In the genomic region with DNA sequence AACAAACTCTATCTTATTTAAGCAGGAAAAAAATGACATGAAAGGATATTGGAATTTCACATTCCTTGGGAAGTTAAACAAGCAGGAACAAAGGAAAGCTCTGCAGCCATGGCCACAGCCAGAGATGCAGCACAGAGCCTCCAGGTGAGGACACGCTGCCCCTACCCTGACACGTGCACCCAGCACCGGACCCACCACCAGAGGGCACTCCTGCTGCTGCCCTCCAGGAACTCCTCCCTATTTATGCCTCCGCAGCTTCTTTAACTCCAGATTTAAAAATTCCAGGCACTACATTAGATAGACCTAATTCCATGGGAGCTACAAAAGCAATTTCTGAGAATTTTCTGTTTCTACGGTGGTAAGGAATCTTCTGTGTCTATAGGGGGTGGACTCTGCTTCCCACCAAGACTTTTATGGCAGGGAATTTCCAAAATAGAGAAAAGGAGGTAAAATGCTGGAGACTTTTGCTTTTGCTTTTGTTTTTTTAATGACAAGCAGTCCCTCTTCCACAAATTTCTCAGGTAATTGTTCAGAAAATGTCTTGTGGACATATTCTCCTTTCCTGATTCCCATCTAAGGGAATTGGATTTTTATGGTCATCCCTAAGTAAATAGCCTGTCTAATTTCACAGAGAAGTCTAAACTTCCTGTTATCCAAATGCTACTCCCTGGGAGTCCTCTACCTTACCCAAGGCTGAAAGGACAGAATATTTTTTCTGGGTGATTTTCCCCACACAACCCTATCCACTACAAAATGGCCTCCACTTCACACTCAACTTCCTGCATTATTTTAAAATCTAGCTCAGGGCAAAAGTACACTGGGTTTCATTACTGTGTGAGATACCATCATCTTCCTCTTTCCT, we compare ENCODE assay signal across 8 cellular contexts.
A peak's percentile ranks its signal among the peaks of the same experiment; 100 is the strongest.
DNase-seq lines count a peak whose midpoint lies in the region; ATAC-seq, FAIRE-seq and TF ChIP-seq lines count a peak whose summit lies in the region.

No MANE protein-coding gene starts in this region.

- H4K91ac ChIP-seq in H9 (ENCODE audit: insufficient read length, low read depth, low read length) (no peak overlapping the region), H1 (replicated peaks; ENCODE audit: insufficient read length, low read length) (no peak overlapping the region)

- H3K27me3 ChIP-seq in H9 (ENCODE audit: insufficient read depth, low read length) (no peaks in the 10 kb centered on the region), H1 (replicated peaks in 1 of 4; ENCODE audit: control insufficient read depth in 3 of 4, extremely low read depth in 1 of 4, insufficient read depth in 3 of 4, low read length in 3 of 4) (no peaks in the 10 kb centered on the region), uterus (no peaks in the 10 kb centered on the region)

- POLR2A ChIA-PET in H1 (lab: Charles Lee; ENCODE audit: partially characterized antibody): interaction anchor here (0.7 to 0.8 kb wide), 2 partner anchors 219 to 492 kb away, joined by 3 read pairs; no protein-coding TSS in a partner anchor

- H3K23me2 ChIP-seq in H9 (ENCODE audit: insufficient read length, low read depth, low read length, poor library complexity, severe bottlenecking): no peaks in the 10 kb centered on the region
- no peaks in the 10 kb centered on the region for H3K23me2 ChIP-seq in H1 (ENCODE audit: low read depth, low read length)

- no peaks in the 10 kb centered on the region for H3K27me3 Mint-ChIP-seq in H9 (ENCODE audit: low read depth)
- H3K27me3 Mint-ChIP-seq in natural killer cell treated with Interleukin-12 subunit alpha and Interleukin-12 subunit beta and Interleukin-15 and Interleukin-18, amount 100 ng/mL, for 72 hours: peaks cover 3 to 9% of the 10 kb centered on the region in 2 donors

- TF ChIP-seq EP300 in H1 (IDR thresholded peaks at IDR 0.05; ENCODE audit: borderline replicate concordance in 1 of 2, low read depth in 2 of 2, low read length in 2 of 2): no peak

- H3K9me3 ChIP-seq in H9 (ENCODE audit: control insufficient read depth, low read depth, low read length) (no peaks in the 10 kb centered on the region), H1 (ENCODE audit: insufficient read depth in 2 of 2, low read depth in 1 of 2, low read length in 1 of 2) (no peaks in the 10 kb centered on the region), uterus (no peaks in the 10 kb centered on the region)

- H3K56ac ChIP-seq in H9 (ENCODE audit: insufficient read length, low read depth, low read length) (no peak overlapping the region), H1 (replicated peaks; ENCODE audit: insufficient read length, low read depth, low read length) (no peak overlapping the region)

- H3K36me3 Mint-ChIP-seq in H9 (ENCODE audit: insufficient read depth in 1 of 3, low read depth in 3 of 3): no peaks in the 10 kb centered on the region
- no peaks in the 10 kb centered on the region for H3K36me3 Mint-ChIP-seq in natural killer cell treated with Interleukin-12 subunit alpha and Interleukin-12 subunit beta and Interleukin-15 and Interleukin-18, amount 100 ng/mL, for 72 hours

- H4K8ac ChIP-seq in H9 (replicated peaks; ENCODE audit: insufficient read length, low read depth, low read length) (no peak overlapping the region), H1 (ENCODE audit: extremely low read depth, insufficient read depth, low read length) (no peak overlapping the region)

- TF ChIP-seq CTCF in H9 (conservative IDR thresholded peaks at IDR 0.05) (peak; percentile 95), H1 (IDR thresholded peaks at IDR 0.05; ENCODE audit: control extremely low read depth in 1 of 3, insufficient read depth in 1 of 3, low read depth in 1 of 3, low read length in 3 of 3) (peak; percentile 90 to 98 (median 93)), uterus (IDR thresholded peaks at IDR 0.05) (peak in 3 of 4 experiments; percentile 10 to 23 (median 19)), coronary artery (IDR thresholded peaks at IDR 0.05) (no peak)

- intact Hi-C loops in uterus (cut with DNase I; ENCODE audit: low total_unique reads): no loop called here

- peak overlapping the region; percentile 15 for H2AFZ ChIP-seq in H9 (ENCODE audit: low read length)
- H2AFZ ChIP-seq in H1 (ENCODE audit: low read length): peak overlapping the region; percentile 87

- H2AK5ac ChIP-seq in H9 (ENCODE audit: insufficient read length, low read length): no peak overlapping the region
- H2AK5ac ChIP-seq in H1 (ENCODE audit: low read depth, low read length): no peak overlapping the region

- no peaks in the 10 kb centered on the region for H3K36me3 ChIP-seq in H1 (ENCODE audit: control insufficient read depth in 2 of 4, insufficient read depth in 4 of 4, low read length in 3 of 4)
- no peaks in the 10 kb centered on the region for H3K36me3 ChIP-seq in uterus

- H3T11ph ChIP-seq in H9 (ENCODE audit: low read length): no peak overlapping the region

- peak; percentile 66 to 79 for ATAC-seq in natural killer cell treated with Interleukin-12 subunit alpha and Interleukin-12 subunit beta and Interleukin-15 and Interleukin-18, amount 100 ng/mL, for 72 hours

- no peak for TF ChIP-seq POLR2A in H1 (IDR thresholded peaks at IDR 0.05; ENCODE audit: control extremely low read depth in 1 of 2, low read depth in 2 of 2, low read length in 2 of 2)
- TF ChIP-seq POLR2A in uterus (IDR thresholded peaks at IDR 0.05): no peak

- H3K79me2 ChIP-seq in H9 (ENCODE audit: insufficient read depth, low read length): no peaks in the 10 kb centered on the region
- no peaks in the 10 kb centered on the region for H3K79me2 ChIP-seq in H1 (ENCODE audit: control insufficient read depth in 1 of 2, insufficient read depth in 2 of 2, low read length in 2 of 2)

- TF ChIP-seq RAD21 in H1 (IDR thresholded peaks at IDR 0.05 in 1 of 2, conservative IDR thresholded peaks at IDR 0.05 in 1 of 2; ENCODE audit: low read depth in 2 of 2, low read length in 2 of 2): peak; percentile 80 to 86

- H3K4me3 ChIP-seq in H1 (ENCODE audit: extremely low read depth in 1 of 4, insufficient read depth in 2 of 4, low read depth in 3 of 4, low read length in 4 of 4) (no peak overlapping the region), uterus (no peak overlapping the region), coronary artery (no peak overlapping the region)

- no peaks in the 10 kb centered on the region for H3K79me1 ChIP-seq in H9 (ENCODE audit: insufficient read depth, low read depth, low read length, poor library complexity, severe bottlenecking)
- no peaks in the 10 kb centered on the region for H3K79me1 ChIP-seq in H1 (ENCODE audit: low read depth, low read length)

- CTCF ChIA-PET in H1 (lab: Charles Lee; ENCODE audit: partially characterized antibody): interaction anchor here (0.6 to 3.2 kb wide), 35 partner anchors 10 to 632 kb away, joined by 3 to 19 read pairs (median 3); no protein-coding TSS in a partner anchor

- DNase-seq in GDM1 (lab: John Stamatoyannopoulos, UW) (peak; percentile 23), H9 (peak; percentile 93), NCI-H2107 treated with DMSO at 0.1 percent for 48 hours (lab: John Stamatoyannopoulos, UW; ENCODE audit: unreplicated experiment) (peak; percentile 55), H1 (ENCODE audit: low read depth in 1 of 2, low spot score in 2 of 2) (peak; percentile 75 to 93), uterus (no peak), coronary artery (ENCODE audit: low spot score) (no peak)
- DNase-seq in activated CD4-positive, alpha-beta T cell treated with anti-CD3 and anti-CD28 coated beads, Interleukin-2, amount 50 U/mL, for 48 hours: peak; percentile 82 to 86
- no peak for DNase-seq in natural killer cell treated with Interleukin-12 subunit alpha and Interleukin-12 subunit beta and Interleukin-15 and Interleukin-18, amount 100 ng/mL, for 72 hours (ENCODE audit: low spot score)

- peaks cover 6 to 8% of the 10 kb centered on the region in 2 experiments for H3K4me1 Mint-ChIP-seq in H9
- peaks cover 0 to 5% of the 10 kb centered on the region in 2 donors for H3K4me1 Mint-ChIP-seq in natural killer cell treated with Interleukin-12 subunit alpha and Interleukin-12 subunit beta and Interleukin-15 and Interleukin-18, amount 100 ng/mL, for 72 hours (ENCODE audit: low read depth in 2 of 2)

- H3K23ac ChIP-seq in H9 (ENCODE audit: insufficient read length, low read depth, low read length) (no peak overlapping the region), H1 (ENCODE audit: insufficient read length) (no peak overlapping the region)

- no peak overlapping the region for H3K27ac ChIP-seq in H9 (ENCODE audit: insufficient read length, low read depth, low read length)
- no peak overlapping the region for H3K27ac ChIP-seq in H1 (ENCODE audit: low read depth, low read length)
- H3K27ac ChIP-seq in uterus: peak overlapping the region in 1 of 2 donors; percentile 25
- peak overlapping the region in 1 of 2 donors; percentile 39 for H3K27ac ChIP-seq in coronary artery

- no peak overlapping the region for H2BK12ac ChIP-seq in H9 (ENCODE audit: insufficient read length, low read depth, low read length)
- no peak overlapping the region for H2BK12ac ChIP-seq in H1 (ENCODE audit: low read depth, low read length)

- H4K5ac ChIP-seq in H9 (ENCODE audit: insufficient read length, low read depth, low read length): no peak overlapping the region
- no peak overlapping the region for H4K5ac ChIP-seq in H1 (ENCODE audit: insufficient read length, low read depth, low read length)

- H4K20me1 ChIP-seq in H9 (ENCODE audit: control insufficient read depth, insufficient read depth, insufficient read length): no peaks in the 10 kb centered on the region
- H4K20me1 ChIP-seq in H1 (replicated peaks in 1 of 2; ENCODE audit: control insufficient read depth in 1 of 2, insufficient read depth in 2 of 2, low read length in 2 of 2): no peaks in the 10 kb centered on the region

- H3K4ac ChIP-seq in H9 (ENCODE audit: low read depth, low read length) (no peak overlapping the region), H1 (replicated peaks; ENCODE audit: insufficient read length, low read depth, low read length) (no peak overlapping the region)

- peaks cover 0 to 1% of the 10 kb centered on the region in 2 experiments; a peak in 1 of 5 replicates for H3K9me3 Mint-ChIP-seq in H9
- no peaks in the 10 kb centered on the region for H3K9me3 Mint-ChIP-seq in natural killer cell treated with Interleukin-12 subunit alpha and Interleukin-12 subunit beta and Interleukin-15 and Interleukin-18, amount 100 ng/mL, for 72 hours

- WGBS in H9 (ENCODE audit: extremely low coverage, insufficient read length, low lambda C conversion rate): no CpG with 5 or more reads among the region's 5 CpGs
- WGBS in H1 (ENCODE audit: extremely low coverage in 1 of 2, insufficient coverage in 1 of 2, insufficient read length in 1 of 2, insufficient replicate concordance in 2 of 2, low coverage in 1 of 2, low lambda C conversion rate in 2 of 2, missing lambda C conversion rate in 1 of 2), 2 experiments: 16% methylated on average over 5 of the region's 5 CpGs; no CpG with 5 or more reads in 1 of the 2 experiments

- H3K4me1 ChIP-seq in H9 (ENCODE audit: insufficient read depth, low read length) (no peaks in the 10 kb centered on the region), H1 (replicated peaks in 1 of 4; ENCODE audit: control insufficient read depth in 3 of 4, insufficient read depth in 4 of 4, low read length in 3 of 4) (no peaks in the 10 kb centered on the region), uterus (peaks cover 0 to 11% of the 10 kb centered on the region in 2 donors)

- peak; percentile 98 for FAIRE-seq in H1 (lab: Jason Lieb, UNC)

- no peak overlapping the region for H2BK5ac ChIP-seq in H9 (ENCODE audit: insufficient read length, low read length)
- no peak overlapping the region for H2BK5ac ChIP-seq in H1 (ENCODE audit: low read depth, low read length)

- H2BK120ac ChIP-seq in H9 (ENCODE audit: low read depth, low read length, poor library complexity, severe bottlenecking) (no peak overlapping the region), H1 (replicated peaks; ENCODE audit: low read depth, low read length) (no peak overlapping the region)

- H3K4me2 ChIP-seq in H9 (ENCODE audit: insufficient read depth, insufficient read length, low read length): no peak overlapping the region
- no peak overlapping the region for H3K4me2 ChIP-seq in H1 (ENCODE audit: insufficient read depth in 1 of 2, low read depth in 2 of 2, low read length in 2 of 2)

- H3K14ac ChIP-seq in H9 (ENCODE audit: insufficient read depth, low read length): no peak overlapping the region
- H3K14ac ChIP-seq in H1 (ENCODE audit: insufficient read length): no peak overlapping the region

- H2BK15ac ChIP-seq in H9 (ENCODE audit: low read depth, low read length) (no peak overlapping the region), H1 (ENCODE audit: low read length) (no peak overlapping the region)

- H3K9ac ChIP-seq in H9 (ENCODE audit: extremely low read depth, insufficient read length, low read length): no peak overlapping the region
- no peak overlapping the region for H3K9ac ChIP-seq in H1 (replicated peaks in 1 of 4; ENCODE audit: extremely low read depth in 1 of 4, low read depth in 3 of 4, low read length in 3 of 4)

- H3K4me3 Mint-ChIP-seq in H9: no peak overlapping the region; a peak in 1 of 5 replicates
- H3K4me3 Mint-ChIP-seq in natural killer cell treated with Interleukin-12 subunit alpha and Interleukin-12 subunit beta and Interleukin-15 and Interleukin-18, amount 100 ng/mL, for 72 hours: no peak overlapping the region

- peak overlapping the region in 2 of 3 experiments; percentile 77 to 96; a peak in 3 of 7 replicates for H3K27ac Mint-ChIP-seq in H9
- H3K27ac Mint-ChIP-seq in natural killer cell treated with Interleukin-12 subunit alpha and Interleukin-12 subunit beta and Interleukin-15 and Interleukin-18, amount 100 ng/mL, for 72 hours: no peak overlapping the region

- no peak overlapping the region for H2BK20ac ChIP-seq in H9 (ENCODE audit: low read depth, low read length, poor library complexity, severe bottlenecking)
- H2BK20ac ChIP-seq in H1 (ENCODE audit: low read length): no peak overlapping the region

- H3K18ac ChIP-seq in H9 (ENCODE audit: insufficient read length, low read depth, low read length): no peak overlapping the region
- H3K18ac ChIP-seq in H1 (ENCODE audit: extremely low read depth, low read length): no peak overlapping the region

Comparison
In these comparisons a context has a peak if more than half of its experiments do, and no peak if none do; other contexts are left out.
1. DNase-seq: peak in GDM1 (single experiment), H9 (single experiment), NCI-H2107 treated with DMSO at 0.1 percent for 48 hours (single experiment), activated CD4-positive, alpha-beta T cell treated with anti-CD3 and anti-CD28 coated beads, Interleukin-2, amount 50 U/mL, for 48 hours (2 of 2) and H1 (2 of 2); none in natural killer cell treated with Interleukin-12 subunit alpha and Interleukin-12 subunit beta and Interleukin-15 and Interleukin-18, amount 100 ng/mL, for 72 hours (single experiment), uterus (0 of 2) and coronary artery (single experiment).
2. H3K27ac Mint-ChIP-seq: peak in H9 (2 of 3); none in natural killer cell treated with Interleukin-12 subunit alpha and Interleukin-12 subunit beta and Interleukin-15 and Interleukin-18, amount 100 ng/mL, for 72 hours (0 of 2).